24 cellular contexts compared by ENCODE assay signal in genomic region chr6:82740066-82740465, GRCh38.
"Had no signal": no experiment of that assay in that cellular context is flagged by ENCODE, and none has a peak within 500 bp of the region (broad histone marks: within the 10 kb centered on the region; RNA-seq: fewer than 3 reads in every experiment).

No MANE protein-coding gene starts in this region.

- DNase-seq: activated CD4-positive, alpha-beta T cell treated with anti-CD3 and anti-CD28 coated beads for 1 hour; activated CD4-positive, alpha-beta T cell treated with anti-CD3 and anti-CD28 coated beads, Interleukin-2, amount 50 U/mL, for 1 hour; activated CD8-positive, alpha-beta T cell treated with anti-CD3 and anti-CD28 coated beads, Interleukin-2, amount 10 ng/mL, durations not matched to agents 7 days and 5 days; activated naive CD4-positive, alpha-beta T cell; activated T-cell treated with anti-CD3 and anti-CD28 coated beads, Interleukin-2, amount 50 U/mL, for 1 hour; adrenal gland; colonic mucosa; heart left ventricle; islet precursor cell; left cardiac atrium; mesenchymal stem cell; spleen; stimulated activated CD4-positive, alpha-beta T cell treated with anti-CD3 and anti-CD28 coated beads, Interleukin-4, amount 100 ng/mL, for 1 hour; stimulated activated naive CD4-positive, alpha-beta T cell; T-helper 1 cell; testis; WERI-Rb-1 had no signal

- H3K27ac ChIP-seq: adrenal gland, ascending aorta, breast epithelium, colonic mucosa, heart left ventricle, right atrium auricular region, spleen, testis, WERI-Rb-1 had no signal

- H3K36me3 Mint-ChIP-seq: activated naive CD8-positive, alpha-beta T cell had no signal

- H3K36me3 ChIP-seq: adrenal gland, ascending aorta, breast epithelium, colonic mucosa, heart left ventricle, right atrium auricular region, spleen, WERI-Rb-1 had no signal

- H3K4me1 ChIP-seq: adrenal gland, ascending aorta, breast epithelium, colonic mucosa, heart left ventricle, right atrium auricular region, spleen, testis had no signal

- H3K4me3 ChIP-seq: adrenal gland, ascending aorta, breast epithelium, colonic mucosa, heart left ventricle, right atrium auricular region, spleen, testis had no signal

- H3K9me3 ChIP-seq: adrenal gland, ascending aorta, breast epithelium, colonic mucosa, heart left ventricle, right atrium auricular region, spleen, testis had no signal

- H3K4me3 Mint-ChIP-seq: activated CD8-positive, alpha-beta T cell treated with anti-CD3 and anti-CD28 coated beads, Interleukin-2, amount 10 ng/mL, durations not matched to agents 7 days and 5 days; activated naive CD8-positive, alpha-beta T cell; nephron had no signal

- ATAC-seq: activated CD8-positive, alpha-beta T cell treated with anti-CD3 and anti-CD28 coated beads, Interleukin-2, amount 10 ng/mL, durations not matched to agents 7 days and 5 days; heart left ventricle; left cardiac atrium had no signal

- H3K27ac Mint-ChIP-seq: activated CD8-positive, alpha-beta T cell treated with anti-CD3 and anti-CD28 coated beads, Interleukin-2, amount 10 ng/mL, durations not matched to agents 7 days and 5 days; activated naive CD8-positive, alpha-beta T cell; activated T-helper 2 cell treated with anti-CD3 and anti-CD28 coated beads, Interferon-gamma antibody, Interleukin-2, Interleukin-4, amounts not matched to agents 10 μg/mL and 5 μg/mL and 100 μg/mL, durations not matched to agents 14 hours and 24 hours and 36 hours; progenitor cell of endocrine pancreas had no signal

- H3K27me3 ChIP-seq: adrenal gland, ascending aorta, breast epithelium, colonic mucosa, heart left ventricle, right atrium auricular region, testis had no signal

- H3K9me3 Mint-ChIP-seq: activated T-helper 2 cell treated with anti-CD3 and anti-CD28 coated beads, Interferon-gamma antibody, Interleukin-2, Interleukin-4, amounts not matched to agents 10 μg/mL and 5 μg/mL and 100 μg/mL, durations not matched to agents 14 hours and 24 hours and 36 hours; nephron had no signal

- H3K27me3 Mint-ChIP-seq: activated naive CD8-positive, alpha-beta T cell; progenitor cell of endocrine pancreas had no signal
